1 cellular context compared by ENCODE assay signal in genomic region chr2:131046580-131047274, GRCh38.
TF ChIP-seq lines count a peak whose summit lies in the region.

No MANE protein-coding gene starts in this region.

TF ChIP-seq in K562, 482 proteins besides CTCF, POLR2A, EP300 and RAD21 (continued from another document):
- no peak for TF ChIP-seq RREB1 (CRISPR knock-in tag; IDR thresholded peaks at IDR 0.05)
